14 cellular contexts compared by ENCODE assay signal in genomic region chr3:187973977-187974856, GRCh38.
DNase-seq lines count a peak whose midpoint lies in the region; ATAC-seq and TF ChIP-seq lines count a peak whose summit lies in the region.
"Had no signal": no experiment of that assay in that cellular context is flagged by ENCODE, and none has a peak within 500 bp of the region (broad histone marks: within the 10 kb centered on the region; RNA-seq: fewer than 3 reads in every experiment).

No MANE protein-coding gene starts in this region.

- POLR2A ChIA-PET in activated CD4-positive, alpha-beta T cell treated with anti-CD3 and anti-CD28 coated beads for 36 hours (lab: Charles Lee) = interaction anchor here (1.0 to 2.3 kb wide), 4 partner anchors 39 to 236 kb away, joined by 6 to 15 read pairs (median 8); no protein-coding TSS in a partner anchor
- POLR2A ChIA-PET in HEK293T (lab: Yijun Ruan, JAX) = no interaction called here

- H3K9me2 ChIP-seq in Karpas-422 (replicated peaks; ENCODE audit: insufficient read depth, low read length) = no peaks in the 10 kb centered on the region

- peak; percentile 49 for DNase-seq in activated CD4-positive, alpha-beta T cell treated with anti-CD3 and anti-CD28 coated beads for 36 hours
- DNase-seq in activated CD4-positive, alpha-beta T cell treated with anti-CD3 and anti-CD28 coated beads for 1 hour = no peak
- peak; percentile 79 for DNase-seq in Karpas-422
- DNase-seq in activated T-cell treated with anti-CD3 and anti-CD28 coated beads, Interleukin-2, amount 50 U/mL, for 72 hours = peak; percentile 25 to 27
- no peak for DNase-seq in natural killer cell treated with Interleukin-12 subunit alpha and Interleukin-12 subunit beta and Interleukin-15 and Interleukin-18, amount 100 ng/mL, for 72 hours (ENCODE audit: low spot score)
- no peak for DNase-seq in HEK293T (ENCODE audit: extremely low spot score)
- no peak for DNase-seq in anterior cingulate cortex (lab: John Stamatoyannopoulos, UW)
- DNase-seq: activated CD8-positive, alpha-beta memory T cell treated with anti-CD3 and anti-CD28 coated beads, Interleukin-2, amount 50 U/mL, for 4 hours; body of pancreas; dorsolateral prefrontal cortex; RPMI8226; sigmoid colon had no signal

- no peaks in the 10 kb centered on the region for H3K27me3 ChIP-seq in Karpas-422 (ENCODE audit: low read length)
- H3K27me3 ChIP-seq: body of pancreas, dorsolateral prefrontal cortex, sigmoid colon had no signal

- CTCF ChIA-PET in activated CD4-positive, alpha-beta T cell treated with anti-CD3 and anti-CD28 coated beads for 36 hours (lab: Charles Lee) = interaction anchor here (0.6 to 2.9 kb wide), 9 partner anchors 9 to 979 kb away, joined by 3 to 23 read pairs (median 4); no protein-coding TSS in a partner anchor
- CTCF ChIA-PET in HEK293T (lab: Yijun Ruan, JAX) = no interaction called here

- H3K4me1 ChIP-seq in Karpas-422 (ENCODE audit: low read length) = peaks cover 99% of the 10 kb centered on the region
- H3K4me1 ChIP-seq: sigmoid colon had no signal

- H3K79me2 ChIP-seq in Karpas-422 (ENCODE audit: low read length) = no peaks in the 10 kb centered on the region

- peak overlapping the region; percentile 90 for H3K27ac Mint-ChIP-seq in activated CD4-positive, alpha-beta T cell treated with anti-CD3 and anti-CD28 coated beads for 36 hours
- peak overlapping the region; percentile 98 for H3K27ac Mint-ChIP-seq in activated T-cell treated with anti-CD3 and anti-CD28 coated beads, Interleukin-2, amount 50 U/mL, for 72 hours
- H3K27ac Mint-ChIP-seq in natural killer cell treated with Interleukin-12 subunit alpha and Interleukin-12 subunit beta and Interleukin-15 and Interleukin-18, amount 100 ng/mL, for 72 hours = peak overlapping the region; percentile 74

- H3K4me3 ChIP-seq in Karpas-422 (ENCODE audit: low read length) = peak overlapping the region; percentile 49; the same call in 1 of the 2 replicates
- H3K4me3 ChIP-seq: body of pancreas, dorsolateral prefrontal cortex, lung, sigmoid colon had no signal

- peak; percentile 30 for ATAC-seq in activated CD4-positive, alpha-beta T cell treated with anti-CD3 and anti-CD28 coated beads for 36 hours
- ATAC-seq in activated T-cell treated with anti-CD3 and anti-CD28 coated beads, Interleukin-2, amount 50 U/mL, for 72 hours (replicated peaks in 1 of 2) = peak; percentile 32 to 44
- ATAC-seq in natural killer cell treated with Interleukin-12 subunit alpha and Interleukin-12 subunit beta and Interleukin-15 and Interleukin-18, amount 100 ng/mL, for 72 hours = peak; percentile 76 to 81
- ATAC-seq in GM21381 (IDR thresholded peaks at IDR 0.05; ENCODE audit: unreplicated experiment) = no peak
- ATAC-seq: body of pancreas had no signal

- H3K4me1 Mint-ChIP-seq in activated CD4-positive, alpha-beta T cell treated with anti-CD3 and anti-CD28 coated beads for 36 hours = peaks cover 51% of the 10 kb centered on the region
- peaks cover 59% of the 10 kb centered on the region for H3K4me1 Mint-ChIP-seq in activated T-cell treated with anti-CD3 and anti-CD28 coated beads, Interleukin-2, amount 50 U/mL, for 72 hours (ENCODE audit: low read depth)
- H3K4me1 Mint-ChIP-seq in natural killer cell treated with Interleukin-12 subunit alpha and Interleukin-12 subunit beta and Interleukin-15 and Interleukin-18, amount 100 ng/mL, for 72 hours (ENCODE audit: low read depth in 2 of 2) = peaks cover 43 to 51% of the 10 kb centered on the region in 2 donors

- peaks cover 6% of the 10 kb centered on the region for H3K9me3 Mint-ChIP-seq in activated CD4-positive, alpha-beta T cell treated with anti-CD3 and anti-CD28 coated beads for 36 hours (ENCODE audit: low read depth)
- peaks cover 0 to 2% of the 10 kb centered on the region in 2 donors for H3K9me3 Mint-ChIP-seq in activated T-cell treated with anti-CD3 and anti-CD28 coated beads, Interleukin-2, amount 50 U/mL, for 72 hours
- peaks cover 2% of the 10 kb centered on the region for H3K9me3 Mint-ChIP-seq in natural killer cell treated with Interleukin-12 subunit alpha and Interleukin-12 subunit beta and Interleukin-15 and Interleukin-18, amount 100 ng/mL, for 72 hours

- intact Hi-C loops in activated CD4-positive, alpha-beta T cell treated with anti-CD3 and anti-CD28 coated beads for 36 hours (cut with DNase I, micrococcal nuclease) = loop anchor here (2.0 to 10.0 kb wide), 5 partner anchors 39 to 981 kb away; no protein-coding TSS in a partner anchor

- no peaks in the 10 kb centered on the region for H3K27me3 Mint-ChIP-seq in activated CD4-positive, alpha-beta T cell treated with anti-CD3 and anti-CD28 coated beads for 36 hours
- H3K27me3 Mint-ChIP-seq in activated T-cell treated with anti-CD3 and anti-CD28 coated beads, Interleukin-2, amount 50 U/mL, for 72 hours (ENCODE audit: low read depth) = peaks cover 10% of the 10 kb centered on the region
- no peaks in the 10 kb centered on the region for H3K27me3 Mint-ChIP-seq in natural killer cell treated with Interleukin-12 subunit alpha and Interleukin-12 subunit beta and Interleukin-15 and Interleukin-18, amount 100 ng/mL, for 72 hours

- no peak overlapping the region for H2AFZ ChIP-seq in Karpas-422 (ENCODE audit: low read length)

- peak overlapping the region; percentile 78 for H3K4me2 ChIP-seq in Karpas-422 (ENCODE audit: low read depth, low read length, poor library complexity, severe bottlenecking)

- H3K4me3 Mint-ChIP-seq in activated CD4-positive, alpha-beta T cell treated with anti-CD3 and anti-CD28 coated beads for 36 hours = peak overlapping the region; percentile 57
- H3K4me3 Mint-ChIP-seq in activated T-cell treated with anti-CD3 and anti-CD28 coated beads, Interleukin-2, amount 50 U/mL, for 72 hours = peak overlapping the region; percentile 78 to 96
- H3K4me3 Mint-ChIP-seq in natural killer cell treated with Interleukin-12 subunit alpha and Interleukin-12 subunit beta and Interleukin-15 and Interleukin-18, amount 100 ng/mL, for 72 hours = peak overlapping the region; percentile 74

- no peaks in the 10 kb centered on the region for H4K20me1 ChIP-seq in Karpas-422 (ENCODE audit: insufficient read depth, low read depth, low read length)

- H3K36me3 ChIP-seq in Karpas-422 (ENCODE audit: insufficient read depth, low read length) = no peaks in the 10 kb centered on the region
- H3K36me3 ChIP-seq: sigmoid colon had no signal

- H3K9ac ChIP-seq in Karpas-422 (ENCODE audit: low read length) = peak overlapping the region; percentile 69

- H3K9me3 ChIP-seq in Karpas-422 (ENCODE audit: low read length) = no peaks in the 10 kb centered on the region; the same call in 1 of the 2 replicates
- H3K9me3 ChIP-seq: body of pancreas had no signal

- peak overlapping the region; percentile 97 for H3K27ac ChIP-seq in Karpas-422 (ENCODE audit: low read length)
- H3K27ac ChIP-seq: body of pancreas, dorsolateral prefrontal cortex, sigmoid colon had no signal

- peaks cover 7% of the 10 kb centered on the region for H3K36me3 Mint-ChIP-seq in activated CD4-positive, alpha-beta T cell treated with anti-CD3 and anti-CD28 coated beads for 36 hours (ENCODE audit: low read depth)
- peaks cover 7 to 12% of the 10 kb centered on the region in 2 donors for H3K36me3 Mint-ChIP-seq in activated T-cell treated with anti-CD3 and anti-CD28 coated beads, Interleukin-2, amount 50 U/mL, for 72 hours (ENCODE audit: insufficient read depth in 2 of 2)
- H3K36me3 Mint-ChIP-seq in natural killer cell treated with Interleukin-12 subunit alpha and Interleukin-12 subunit beta and Interleukin-15 and Interleukin-18, amount 100 ng/mL, for 72 hours = no peaks in the 10 kb centered on the region

TF ChIP-seq in HEK293T, 16 proteins besides CTCF, POLR2A, EP300 and RAD21:
- TF ChIP-seq HDGF (IDR thresholded peaks at IDR 0.05; ENCODE audit: borderline replicate concordance) (no peak), NFRKB (IDR thresholded peaks at IDR 0.05) (no peak), SUZ12 (IDR thresholded peaks at IDR 0.05) (no peak), PKNOX1 (IDR thresholded peaks at IDR 0.05) (no peak), FOXM1 (IDR thresholded peaks at IDR 0.05; ENCODE audit: borderline replicate concordance) (no peak), BHLHE40 (IDR thresholded peaks at IDR 0.05; ENCODE audit: borderline replicate concordance) (no peak), ELF4 (IDR thresholded peaks at IDR 0.05) (no peak), CTBP1 (IDR thresholded peaks at IDR 0.05; ENCODE audit: borderline replicate concordance) (no peak), TARDBP (IDR thresholded peaks at IDR 0.05) (no peak)

Comparison
In these comparisons a context has a peak if more than half of its experiments do, and no peak if none do; other contexts are left out.
1. DNase-seq: peak in activated CD4-positive, alpha-beta T cell treated with anti-CD3 and anti-CD28 coated beads for 36 hours (single experiment), Karpas-422 (single experiment) and activated T-cell treated with anti-CD3 and anti-CD28 coated beads, Interleukin-2, amount 50 U/mL, for 72 hours (2 of 2); none in activated CD4-positive, alpha-beta T cell treated with anti-CD3 and anti-CD28 coated beads for 1 hour (single experiment), natural killer cell treated with Interleukin-12 subunit alpha and Interleukin-12 subunit beta and Interleukin-15 and Interleukin-18, amount 100 ng/mL, for 72 hours (single experiment), HEK293T (single experiment) and anterior cingulate cortex (0 of 58).
2. Peak in every context shown above with its lines, with median percentiles within 50 percentile points of each other: H3K27ac Mint-ChIP-seq and H3K4me3 Mint-ChIP-seq.